31 cellular contexts compared by ENCODE assay signal in the genomic region with DNA sequence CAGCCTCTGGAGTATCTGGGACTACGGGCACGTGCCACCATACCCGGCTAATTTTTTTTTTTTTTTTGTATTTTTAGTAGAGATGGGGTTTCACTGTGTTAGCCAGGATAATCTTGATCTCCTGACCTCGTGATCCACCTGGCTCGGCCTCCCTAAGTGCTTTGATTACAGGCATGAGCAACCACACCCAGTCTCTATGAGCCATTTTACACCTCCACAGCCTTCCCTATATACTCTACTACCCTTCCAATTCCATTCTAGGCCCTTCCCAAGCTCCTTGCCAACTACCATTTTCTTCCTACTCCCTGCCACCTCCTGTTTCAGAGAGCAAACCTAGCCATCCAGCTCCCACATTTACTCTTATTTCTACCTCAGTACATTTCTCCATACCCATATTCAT. TPM values are rescaled to one million over a fixed set of nuclear protein-coding genes. Genes with fewer than 3 reads are reported as not detected.
"Had no signal": no experiment of that assay in that cellular context is flagged by ENCODE, and none has a peak within 500 bp of the region (broad histone marks: within the 10 kb centered on the region; RNA-seq: fewer than 3 reads in every experiment).

No MANE protein-coding gene starts in this region.

- H3K9me3 Mint-ChIP-seq: activated CD4-positive, alpha-beta memory T cell treated with anti-CD3 and anti-CD28 coated beads, Interleukin-2, amount 10 ng/mL, durations not matched to agents 7 days and 5 days; activated naive CD4-positive, alpha-beta T cell treated with anti-CD3 and anti-CD28 coated beads, Interleukin-2, amount 10 ng/mL, durations not matched to agents 7 days and 5 days; activated naive CD8-positive, alpha-beta T cell treated with anti-CD3 and anti-CD28 coated beads, Interleukin-2, amount 50 U/mL, for 24 hours; T-cell had no signal

- ATAC-seq: activated CD8-positive, alpha-beta memory T cell treated with anti-CD3 and anti-CD28 coated beads, Interleukin-2, amount 10 ng/mL, durations not matched to agents 7 days and 5 days; activated naive CD8-positive, alpha-beta T cell treated with anti-CD3 and anti-CD28 coated beads, Interleukin-2, amount 50 U/mL, for 24 hours; PC-3; SK-N-SH treated with all-trans-retinoic acid at 6 μM for 48 hours; T-cell had no signal

- H3K9me3 ChIP-seq: ascending aorta, Peyer's patch had no signal

- H3K36me3 Mint-ChIP-seq: activated naive CD4-positive, alpha-beta T cell treated with anti-CD3 and anti-CD28 coated beads, Interleukin-2, amount 10 ng/mL, durations not matched to agents 7 days and 5 days; T-cell had no signal

- DNase-seq: activated CD4-positive, alpha-beta memory T cell treated with anti-CD3 and anti-CD28 coated beads, Interleukin-2, amount 10 ng/mL, durations not matched to agents 7 days and 5 days; activated CD4-positive, alpha-beta T cell treated with anti-CD3 and anti-CD28 coated beads for 1 hour; activated CD4-positive, alpha-beta T cell treated with anti-CD3 and anti-CD28 coated beads for 48 hours; activated CD4-positive, CD25-positive, alpha-beta regulatory T cell; activated CD8-positive, alpha-beta memory T cell treated with anti-CD3 and anti-CD28 coated beads for 24 hours; activated CD8-positive, alpha-beta memory T cell treated with anti-CD3 and anti-CD28 coated beads, Interleukin-2, amount 10 ng/mL, durations not matched to agents 7 days and 5 days; activated CD8-positive, alpha-beta memory T cell treated with anti-CD3 and anti-CD28 coated beads, Interleukin-2, amount 50 U/mL, for 48 hours; activated effector memory CD4-positive, alpha-beta T cell treated with Interleukin-2 at 50 U/mL for 16 hours; activated naive CD4-positive, alpha-beta T cell treated with anti-CD3 and anti-CD28 coated beads, Interleukin-2, amount 10 ng/mL, durations not matched to agents 7 days and 5 days; activated naive CD8-positive, alpha-beta T cell treated with anti-CD3 and anti-CD28 coated beads, Interleukin-2, amount 50 U/mL, for 24 hours; activated T-cell treated with anti-CD3 and anti-CD28 coated beads, Interleukin-2, amount 50 U/mL, for 48 hours; MG63; NCI-H1048; NCI-H1436 treated with DMSO at 0.1 percent for 48 hours; NCI-H1694 treated with DMSO at 0.1 percent for 48 hours; NCI-H2029; NCI-H510A; NCI-H526; NCI-H748 treated with DMSO at 0.1 percent for 48 hours; NK-92 treated with Interleukin-12 subunit alpha and Interleukin-12 subunit beta, amount 100 ng/mL, for 24 hours; PC-3; Peyer's patch; RPMI8226; SIG-M5; T-cell; T-helper 2 cell; T-helper 9 cell; WERI-Rb-1 had no signal

- H3K27me3 Mint-ChIP-seq: activated CD4-positive, alpha-beta memory T cell treated with anti-CD3 and anti-CD28 coated beads, Interleukin-2, amount 10 ng/mL, durations not matched to agents 7 days and 5 days; activated CD8-positive, alpha-beta memory T cell treated with anti-CD3 and anti-CD28 coated beads, Interleukin-2, amount 10 ng/mL, durations not matched to agents 7 days and 5 days; activated naive CD4-positive, alpha-beta T cell treated with anti-CD3 and anti-CD28 coated beads, Interleukin-2, amount 10 ng/mL, durations not matched to agents 7 days and 5 days; activated naive CD8-positive, alpha-beta T cell; activated naive CD8-positive, alpha-beta T cell treated with anti-CD3 and anti-CD28 coated beads, Interleukin-2, amount 50 U/mL, for 24 hours; T-cell had no signal

- H3K4me3 Mint-ChIP-seq: activated CD4-positive, alpha-beta memory T cell treated with anti-CD3 and anti-CD28 coated beads, Interleukin-2, amount 10 ng/mL, durations not matched to agents 7 days and 5 days; activated CD8-positive, alpha-beta memory T cell treated with anti-CD3 and anti-CD28 coated beads, Interleukin-2, amount 10 ng/mL, durations not matched to agents 7 days and 5 days; activated naive CD4-positive, alpha-beta T cell treated with anti-CD3 and anti-CD28 coated beads, Interleukin-2, amount 10 ng/mL, durations not matched to agents 7 days and 5 days; activated naive CD8-positive, alpha-beta T cell; activated naive CD8-positive, alpha-beta T cell treated with anti-CD3 and anti-CD28 coated beads, Interleukin-2, amount 50 U/mL, for 24 hours; T-cell had no signal

- H3K27ac Mint-ChIP-seq: activated CD4-positive, alpha-beta memory T cell treated with anti-CD3 and anti-CD28 coated beads, Interleukin-2, amount 10 ng/mL, durations not matched to agents 7 days and 5 days; activated CD8-positive, alpha-beta memory T cell treated with anti-CD3 and anti-CD28 coated beads, Interleukin-2, amount 10 ng/mL, durations not matched to agents 7 days and 5 days; activated naive CD4-positive, alpha-beta T cell treated with anti-CD3 and anti-CD28 coated beads, Interleukin-2, amount 10 ng/mL, durations not matched to agents 7 days and 5 days; activated naive CD8-positive, alpha-beta T cell treated with anti-CD3 and anti-CD28 coated beads, Interleukin-2, amount 50 U/mL, for 24 hours had no signal

RNA-seq across cellular contexts. Expression of a gene that starts 19.7 kb away (rescaled TPM):
- total RNA-seq: PC-3 had no signal

RNA-seq across cellular contexts. Expression of a gene that starts 48.8 kb away (rescaled TPM):
- total RNA-seq: PC-3 had no signal
